Comparison of ENCODE assay signal across 8 cellular contexts in the genomic region with DNA sequence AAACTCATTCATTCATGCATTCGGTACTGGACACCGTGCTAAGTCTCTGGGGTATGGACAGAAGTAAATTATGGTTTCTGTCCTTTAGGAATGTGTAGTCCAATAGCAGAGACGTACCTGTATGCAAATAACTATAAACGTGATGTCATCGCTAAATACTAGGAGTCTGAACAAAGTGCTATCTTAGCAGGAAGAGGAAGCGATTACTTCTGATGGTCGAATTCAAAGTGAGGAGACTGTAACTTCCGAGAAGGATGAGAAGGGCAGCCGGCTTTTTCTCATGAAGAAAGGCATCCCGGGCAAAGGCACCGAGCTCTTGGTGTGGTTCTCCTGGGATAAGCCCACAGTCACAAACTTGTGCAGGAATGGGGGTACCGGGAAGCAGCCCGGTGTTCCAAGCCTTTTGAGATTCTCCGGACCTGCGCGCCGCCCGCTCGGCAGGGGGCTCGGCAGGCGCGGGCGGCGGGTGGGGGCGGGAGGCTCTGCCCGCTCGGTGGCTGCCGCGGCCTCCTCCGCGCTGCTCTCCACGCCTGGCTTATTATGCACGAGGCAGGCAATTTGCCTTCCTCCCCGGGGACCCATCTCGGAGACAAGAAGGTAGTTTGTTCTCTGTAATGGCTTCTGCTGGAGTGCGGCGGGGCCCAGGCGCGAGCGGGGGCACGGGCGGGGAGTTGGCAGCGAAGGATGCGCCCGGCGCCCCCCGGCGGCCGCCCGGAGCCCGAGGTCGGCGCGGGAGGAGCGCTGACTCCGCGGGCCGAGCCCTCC.
DNase-seq lines count a peak whose midpoint lies in the region; ATAC-seq, FAIRE-seq and TF ChIP-seq lines count a peak whose summit lies in the region.

No MANE protein-coding gene starts in this region.

- TF ChIP-seq CTCF in A549 (IDR thresholded peaks at IDR 0.05) (peak; percentile 87), HFF-Myc (IDR thresholded peaks at IDR 0.05; ENCODE audit: low read depth, low read length, missing control alignments) (peak; percentile 20), cardiac fibroblast (IDR thresholded peaks at IDR 0.05; ENCODE audit: low read depth, low read length) (no peak)

- 0 out of 3 replicates have a peak, but pooled peaks cover 10% of the 10 kb centered on the region for H3K4me1 ChIP-seq in A549

- 19% methylated on average over 29 of the region's 58 CpGs for WGBS in A549 (ENCODE audit: missing lambda C conversion rate)

- peak overlapping the region; percentile 74 to 85 for H3K27ac ChIP-seq in A549

- H3K4me3 ChIP-seq in A549 (peak overlapping the region; percentile 60), HFF-Myc (replicated peaks; ENCODE audit: low read depth, low read length) (peak overlapping the region; percentile 37), cardiac fibroblast (replicated peaks in 1 of 2; ENCODE audit: low read depth in 2 of 2, low read length in 2 of 2) (peak overlapping the region; percentile 36 to 53)

- H3K4me2 ChIP-seq in A549: peak overlapping the region; percentile 83

- POLR2A ChIA-PET in A549 (lab: Yijun Ruan, JAX): no interaction called here

- DNase-seq in A549 (ENCODE audit: low read depth in 1 of 2, low spot score in 1 of 2) (peak; percentile 31 to 63), HFF-Myc (ENCODE audit: extremely low read depth, low read depth) (no peak), cardiac fibroblast (ENCODE audit: low read depth in 2 of 2) (peak; percentile 23 to 43), left colon (peak in 1 of 2 donors; percentile 55), DMS153 (lab: John Stamatoyannopoulos, UW) (no peak)
- peak; percentile 18 to 47 for DNase-seq in stimulated activated CD4-positive, alpha-beta T cell treated with anti-CD3 and anti-CD28 coated beads, Interleukin-4, amount 100 ng/mL, for 4 hours

- FAIRE-seq in A549 (lab: Jason Lieb, UNC): no peak

- TF ChIP-seq EP300 in A549 (IDR thresholded peaks at IDR 0.05): no peak

- peak; percentile 89 to 92 for ATAC-seq in A549
- peak; percentile 83 for ATAC-seq in SK-N-SH treated with all-trans-retinoic acid at 6 μM for 48 hours
- peak; percentile 80 for ATAC-seq in left colon
- no peak for ATAC-seq in GM21619 (IDR thresholded peaks at IDR 0.05; ENCODE audit: unreplicated experiment)

- peaks cover 10% of the 10 kb centered on the region for H3K9me3 ChIP-seq in A549

- CTCF ChIA-PET in A549 (lab: Yijun Ruan, JAX): interaction anchor here (0.5 to 45.7 kb wide), 25 partner anchors 9 to 1004 kb away, joined by 3 to 2212 read pairs (median 5); a partner anchor contains a TSS

- TF ChIP-seq RAD21 in A549 (conservative IDR thresholded peaks at IDR 0.05 in 1 of 2, IDR thresholded peaks at IDR 0.05 in 1 of 2): peak; percentile 30 to 68; a peak in 4 of 5 replicates

- intact Hi-C loops in left colon (cut with DNase I, micrococcal nuclease): no loop called here

- no peak for TF ChIP-seq POLR2A in A549 (IDR thresholded peaks at IDR 0.05; ENCODE audit: low read length)

TF ChIP-seq in A549, 52 proteins besides CTCF, POLR2A, EP300 and RAD21 (continues in another document):
- TF ChIP-seq FOSB (CRISPR knock-in tag; IDR thresholded peaks at IDR 0.05): no peak
- no peak for TF ChIP-seq ESRRA (IDR thresholded peaks at IDR 0.05; ENCODE audit: borderline replicate concordance, low read length)
- TF ChIP-seq, protein P1, sequence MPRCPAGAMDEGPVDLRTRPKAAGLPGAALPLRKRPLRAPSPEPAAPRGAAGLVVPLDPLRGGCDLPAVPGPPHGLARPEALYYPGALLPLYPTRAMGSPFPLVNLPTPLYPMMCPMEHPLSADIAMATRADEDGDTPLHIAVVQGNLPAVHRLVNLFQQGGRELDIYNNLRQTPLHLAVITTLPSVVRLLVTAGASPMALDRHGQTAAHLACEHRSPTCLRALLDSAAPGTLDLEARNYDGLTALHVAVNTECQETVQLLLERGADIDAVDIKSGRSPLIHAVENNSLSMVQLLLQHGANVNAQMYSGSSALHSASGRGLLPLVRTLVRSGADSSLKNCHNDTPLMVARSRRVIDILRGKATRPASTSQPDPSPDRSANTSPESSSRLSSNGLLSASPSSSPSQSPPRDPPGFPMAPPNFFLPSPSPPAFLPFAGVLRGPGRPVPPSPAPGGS (IDR thresholded peaks at IDR 0.05): no peak
- TF ChIP-seq PHF8 (IDR thresholded peaks at IDR 0.05; ENCODE audit: borderline replicate concordance, low read depth): no peak
- TF ChIP-seq CHD2 (IDR thresholded peaks at IDR 0.05; ENCODE audit: low read length, partially characterized antibody): no peak
- TF ChIP-seq KDM1A (IDR thresholded peaks at IDR 0.05; ENCODE audit: low read depth): no peak
- no peak for TF ChIP-seq NR3C1 (IDR thresholded peaks at IDR 0.05)
- no peak for TF ChIP-seq SREBF2 (IDR thresholded peaks at IDR 0.05)
- TF ChIP-seq, protein P2, sequence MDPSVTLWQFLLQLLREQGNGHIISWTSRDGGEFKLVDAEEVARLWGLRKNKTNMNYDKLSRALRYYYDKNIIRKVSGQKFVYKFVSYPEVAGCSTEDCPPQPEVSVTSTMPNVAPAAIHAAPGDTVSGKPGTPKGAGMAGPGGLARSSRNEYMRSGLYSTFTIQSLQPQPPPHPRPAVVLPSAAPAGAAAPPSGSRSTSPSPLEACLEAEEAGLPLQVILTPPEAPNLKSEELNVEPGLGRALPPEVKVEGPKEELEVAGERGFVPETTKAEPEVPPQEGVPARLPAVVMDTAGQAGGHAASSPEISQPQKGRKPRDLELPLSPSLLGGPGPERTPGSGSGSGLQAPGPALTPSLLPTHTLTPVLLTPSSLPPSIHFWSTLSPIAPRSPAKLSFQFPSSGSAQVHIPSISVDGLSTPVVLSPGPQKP (IDR thresholded peaks at IDR 0.05; ENCODE audit: low read depth, low read length): no peak
- TF ChIP-seq RFX5 (IDR thresholded peaks at IDR 0.05): no peak
- TF ChIP-seq, protein P3, sequence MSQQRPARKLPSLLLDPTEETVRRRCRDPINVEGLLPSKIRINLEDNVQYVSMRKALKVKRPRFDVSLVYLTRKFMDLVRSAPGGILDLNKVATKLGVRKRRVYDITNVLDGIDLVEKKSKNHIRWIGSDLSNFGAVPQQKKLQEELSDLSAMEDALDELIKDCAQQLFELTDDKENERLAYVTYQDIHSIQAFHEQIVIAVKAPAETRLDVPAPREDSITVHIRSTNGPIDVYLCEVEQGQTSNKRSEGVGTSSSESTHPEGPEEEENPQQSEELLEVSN (IDR thresholded peaks at IDR 0.05; ENCODE audit: borderline replicate concordance, low read depth): 0 out of 2 replicates have a peak, but pooled peaks have one; percentile 42
- TF ChIP-seq, protein P4, sequence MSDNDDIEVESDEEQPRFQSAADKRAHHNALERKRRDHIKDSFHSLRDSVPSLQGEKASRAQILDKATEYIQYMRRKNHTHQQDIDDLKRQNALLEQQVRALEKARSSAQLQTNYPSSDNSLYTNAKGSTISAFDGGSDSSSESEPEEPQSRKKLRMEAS (IDR thresholded peaks at IDR 0.05): peak; percentile 41; the same call in 1 of the 2 replicates
- TF ChIP-seq ZSCAN20 (CRISPR knock-in tag; IDR thresholded peaks at IDR 0.05): no peak
- TF ChIP-seq SMC3 (IDR thresholded peaks at IDR 0.05): peak; percentile 89

TF ChIP-seq in SK-N-SH treated with all-trans-retinoic acid at 6 μM for 48 hours, 23 proteins besides CTCF, POLR2A, EP300 and RAD21:
- TF ChIP-seq ZNF70 (CRISPR knock-in tag; IDR thresholded peaks at IDR 0.05): no peak
- no peak for TF ChIP-seq SNAI2 (CRISPR knock-in tag; IDR thresholded peaks at IDR 0.05)
- TF ChIP-seq ZFP30 (CRISPR knock-in tag; IDR thresholded peaks at IDR 0.05): no peak
- TF ChIP-seq, protein P5, sequence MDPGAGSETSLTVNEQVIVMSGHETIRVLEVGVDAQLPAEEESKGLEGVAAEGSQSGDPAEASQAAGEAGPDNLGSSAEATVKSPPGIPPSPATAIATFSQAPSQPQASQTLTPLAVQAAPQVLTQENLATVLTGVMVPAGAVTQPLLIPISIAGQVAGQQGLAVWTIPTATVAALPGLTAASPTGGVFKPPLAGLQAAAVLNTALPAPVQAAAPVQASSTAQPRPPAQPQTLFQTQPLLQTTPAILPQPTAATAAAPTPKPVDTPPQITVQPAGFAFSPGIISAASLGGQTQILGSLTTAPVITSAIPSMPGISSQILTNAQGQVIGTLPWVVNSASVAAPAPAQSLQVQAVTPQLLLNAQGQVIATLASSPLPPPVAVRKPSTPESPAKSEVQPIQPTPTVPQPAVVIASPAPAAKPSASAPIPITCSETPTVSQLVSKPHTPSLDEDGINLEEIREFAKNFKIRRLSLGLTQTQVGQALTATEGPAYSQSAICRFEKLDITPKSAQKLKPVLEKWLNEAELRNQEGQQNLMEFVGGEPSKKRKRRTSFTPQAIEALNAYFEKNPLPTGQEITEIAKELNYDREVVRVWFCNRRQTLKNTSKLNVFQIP (CRISPR knock-in tag; IDR thresholded peaks at IDR 0.05; ENCODE audit: borderline replicate concordance, low read depth): no peak
- TF ChIP-seq TCF4 (CRISPR knock-in tag; IDR thresholded peaks at IDR 0.05; ENCODE audit: borderline replicate concordance): no peak
- TF ChIP-seq PPARA (CRISPR knock-in tag; IDR thresholded peaks at IDR 0.05; ENCODE audit: borderline replicate concordance): no peak
- TF ChIP-seq ZNF8 (CRISPR knock-in tag; IDR thresholded peaks at IDR 0.05): no peak
- no peak for TF ChIP-seq ZC3H10 (CRISPR knock-in tag; IDR thresholded peaks at IDR 0.05)
- no peak for TF ChIP-seq TOX (CRISPR knock-in tag; IDR thresholded peaks at IDR 0.05; ENCODE audit: borderline replicate concordance)
- no peak for TF ChIP-seq GLIS3 (CRISPR knock-in tag; IDR thresholded peaks at IDR 0.05)
- TF ChIP-seq ISL1 (CRISPR knock-in tag; IDR thresholded peaks at IDR 0.05): no peak
- TF ChIP-seq RARB (CRISPR knock-in tag; IDR thresholded peaks at IDR 0.05): no peak
- no peak for TF ChIP-seq BACH2 (CRISPR knock-in tag; IDR thresholded peaks at IDR 0.05; ENCODE audit: borderline replicate concordance)
- TF ChIP-seq, protein P6, sequence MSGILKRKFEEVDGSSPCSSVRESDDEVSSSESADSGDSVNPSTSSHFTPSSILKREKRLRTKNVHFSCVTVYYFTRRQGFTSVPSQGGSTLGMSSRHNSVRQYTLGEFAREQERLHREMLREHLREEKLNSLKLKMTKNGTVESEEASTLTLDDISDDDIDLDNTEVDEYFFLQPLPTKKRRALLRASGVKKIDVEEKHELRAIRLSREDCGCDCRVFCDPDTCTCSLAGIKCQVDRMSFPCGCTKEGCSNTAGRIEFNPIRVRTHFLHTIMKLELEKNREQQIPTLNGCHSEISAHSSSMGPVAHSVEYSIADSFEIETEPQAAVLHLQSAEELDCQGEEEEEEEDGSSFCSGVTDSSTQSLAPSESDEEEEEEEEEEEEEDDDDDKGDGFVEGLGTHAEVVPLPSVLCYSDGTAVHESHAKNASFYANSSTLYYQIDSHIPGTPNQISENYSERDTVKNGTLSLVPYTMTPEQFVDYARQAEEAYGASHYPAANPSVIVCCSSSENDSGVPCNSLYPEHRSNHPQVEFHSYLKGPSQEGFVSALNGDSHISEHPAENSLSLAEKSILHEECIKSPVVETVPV (CRISPR knock-in tag; IDR thresholded peaks at IDR 0.05): no peak
- no peak for TF ChIP-seq ARNTL (CRISPR knock-in tag; IDR thresholded peaks at IDR 0.05; ENCODE audit: borderline replicate concordance, low read depth)
- no peak for TF ChIP-seq ZFP3 (CRISPR knock-in tag; IDR thresholded peaks at IDR 0.05)
- TF ChIP-seq ZNF565 (CRISPR knock-in tag; conservative IDR thresholded peaks at IDR 0.05; ENCODE audit: low read depth): no peak

Comparison
In these comparisons a context has a peak if more than half of its experiments do, and no peak if none do; other contexts are left out.
1. DNase-seq: peak in A549 (2 of 2), cardiac fibroblast (2 of 2) and stimulated activated CD4-positive, alpha-beta T cell treated with anti-CD3 and anti-CD28 coated beads, Interleukin-4, amount 100 ng/mL, for 4 hours (2 of 2); none in HFF-Myc (single experiment) and DMS153 (single experiment).
2. Peak in every context shown above with its lines, with median percentiles within 50 percentile points of each other: H3K4me3 ChIP-seq.